ENCODE assay signal across 28 cellular contexts in the genomic region with DNA sequence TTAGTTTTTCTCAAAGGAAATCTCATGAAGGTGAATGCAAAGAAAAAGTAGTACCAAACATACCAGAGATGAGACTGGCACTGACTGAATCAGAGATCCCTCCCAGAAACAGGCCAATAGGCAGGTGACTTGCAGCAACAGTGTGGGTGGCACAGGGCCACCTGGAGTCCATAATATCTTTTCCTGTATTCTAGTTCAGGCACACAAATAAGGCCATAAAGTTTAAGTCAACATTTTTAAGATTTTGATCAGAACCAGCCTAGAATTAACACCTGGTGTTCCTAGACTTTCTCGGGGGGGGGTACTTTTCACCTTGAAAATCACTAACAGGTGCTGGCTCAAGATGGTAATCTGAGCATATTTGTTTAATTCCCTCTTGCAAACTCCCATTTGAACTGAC. TPM values are rescaled to one million over a fixed set of nuclear protein-coding genes. Genes with fewer than 3 reads are reported as not detected.
DNase-seq lines count a peak whose midpoint lies in the region; TF ChIP-seq lines count a peak whose summit lies in the region.
"Had no signal": no experiment of that assay in that cellular context is flagged by ENCODE, and none has a peak within 500 bp of the region (broad histone marks: within the 10 kb centered on the region; RNA-seq: fewer than 3 reads in every experiment).

No MANE protein-coding gene starts in this region.

- H3K4me1 Mint-ChIP-seq in activated CD4-positive, alpha-beta memory T cell treated with anti-CD3 and anti-CD28 coated beads for 36 hours (ENCODE audit: low read depth) = peaks cover 7% of the 10 kb centered on the region

- CTCF ChIA-PET in activated CD4-positive, alpha-beta memory T cell treated with anti-CD3 and anti-CD28 coated beads for 36 hours (lab: Charles Lee) = interaction anchor here (1.1 to 2.3 kb wide), 3 partner anchors 8 to 18 kb away, joined by 4 to 12 read pairs (median 7); no protein-coding TSS in a partner anchor

- H3K27ac ChIP-seq in prostate gland (peak overlapping the region in 1 of 2 donors; percentile 36), uterus (no peak overlapping the region)
- H3K27ac ChIP-seq: ascending aorta, ovary, testis had no signal

- H3K27ac Mint-ChIP-seq in activated CD4-positive, alpha-beta memory T cell treated with anti-CD3 and anti-CD28 coated beads for 36 hours = no peak overlapping the region
- H3K27ac Mint-ChIP-seq: activated naive CD4-positive, alpha-beta T cell treated with anti-CD3 and anti-CD28 coated beads, Interleukin-2, amount 50 U/mL, for 72 hours; activated T-helper 1 cell treated with anti-CD3 and anti-CD28 coated beads, Interleukin-12 subunit alpha, Interleukin-12 subunit beta, Interleukin-2, Interleukin-4 antibody, amounts not matched to agents 30 ng/mL and 10 ng/mL and 1 ng/mL, durations not matched to agents 14 hours and 24 hours and 36 hours; dendritic cell treated with granulocyte-macrophage colony-stimulating factor and Interleukin-4, amounts not matched to agents 40 ng/mL and 50 ng/mL, for 4 days had no signal

- H3K36me3 Mint-ChIP-seq in activated CD4-positive, alpha-beta memory T cell treated with anti-CD3 and anti-CD28 coated beads for 36 hours = peaks cover 37% of the 10 kb centered on the region

- TF ChIP-seq CTCF in LNCaP clone FGC (IDR thresholded peaks at IDR 0.05; ENCODE audit: control insufficient read depth, extremely low read depth, insufficient read depth) = no peak
- TF ChIP-seq CTCF in prostate gland (IDR thresholded peaks at IDR 0.05) = no peak
- TF ChIP-seq CTCF in uterus (IDR thresholded peaks at IDR 0.05) = no peak

- no peak overlapping the region for H3K4me3 Mint-ChIP-seq in activated CD4-positive, alpha-beta memory T cell treated with anti-CD3 and anti-CD28 coated beads for 36 hours
- H3K4me3 Mint-ChIP-seq: activated T-helper 1 cell treated with anti-CD3 and anti-CD28 coated beads, Interleukin-12 subunit alpha, Interleukin-12 subunit beta, Interleukin-2, Interleukin-4 antibody, amounts not matched to agents 30 ng/mL and 10 ng/mL and 1 ng/mL, durations not matched to agents 14 hours and 24 hours and 36 hours; CD14-positive monocyte; dendritic cell treated with granulocyte-macrophage colony-stimulating factor and Interleukin-4, amounts not matched to agents 40 ng/mL and 50 ng/mL, for 4 days; natural killer cell treated with Interleukin-12 subunit alpha and Interleukin-12 subunit beta and Interleukin-15 and Interleukin-18, amount 100 ng/mL, for 72 hours had no signal

- TF ChIP-seq POLR2A in prostate gland (IDR thresholded peaks at IDR 0.05) (no peak), uterus (IDR thresholded peaks at IDR 0.05) (no peak)

- peaks cover 3% of the 10 kb centered on the region for H3K9me3 Mint-ChIP-seq in activated CD4-positive, alpha-beta memory T cell treated with anti-CD3 and anti-CD28 coated beads for 36 hours
- H3K9me3 Mint-ChIP-seq: natural killer cell treated with Interleukin-12 subunit alpha and Interleukin-12 subunit beta and Interleukin-15 and Interleukin-18, amount 100 ng/mL, for 72 hours had no signal

- H3K27me3 ChIP-seq in prostate gland (replicated peaks; ENCODE audit: insufficient read depth) = no peaks in the 10 kb centered on the region
- no peaks in the 10 kb centered on the region for H3K27me3 ChIP-seq in uterus
- H3K27me3 ChIP-seq: ascending aorta, ovary, testis had no signal

- H3K4me1 ChIP-seq in prostate gland (replicated peaks) = peaks cover 6% of the 10 kb centered on the region
- H3K4me1 ChIP-seq in uterus = no peaks in the 10 kb centered on the region
- H3K4me1 ChIP-seq: ascending aorta, testis had no signal

- H3K9me3 ChIP-seq in prostate gland (no peaks in the 10 kb centered on the region), uterus (no peaks in the 10 kb centered on the region)
- H3K9me3 ChIP-seq: ascending aorta, ovary, testis had no signal

- intact Hi-C loops in prostate gland (cut with DNase I) (no loop called here), uterus (cut with DNase I; ENCODE audit: low total_unique reads) (no loop called here)
- intact Hi-C loops in activated CD4-positive, alpha-beta memory T cell treated with anti-CD3 and anti-CD28 coated beads for 36 hours (cut with micrococcal nuclease) = no loop called here

- POLR2A ChIA-PET in activated CD4-positive, alpha-beta memory T cell treated with anti-CD3 and anti-CD28 coated beads for 36 hours (lab: Charles Lee) = no interaction called here

- DNase-seq in COR-L47 (lab: John Stamatoyannopoulos, UW) (peak; percentile 31), LNCaP clone FGC (ENCODE audit: low read depth) (peak; percentile 87), NCI-H69 (lab: John Stamatoyannopoulos, UW) (peak; percentile 89), prostate gland (ENCODE audit: low spot score) (peak; percentile 78), DMS53 (lab: John Stamatoyannopoulos, UW) (no peak), uterus (no peak)
- no peak for DNase-seq in activated CD4-positive, alpha-beta memory T cell treated with anti-CD3 and anti-CD28 coated beads for 36 hours
- DNase-seq: caudate nucleus; KG1; midbrain; NCI-H187; NCI-H524 treated with DMSO at 0.1 percent for 48 hours; ovary; right cardiac atrium; stimulated activated CD4-positive, alpha-beta T cell treated with anti-CD3 and anti-CD28 coated beads, Interleukin-12 subunit alpha, Interleukin-12 subunit beta, amount 100 ng/mL, for 4 hours; stimulated activated CD4-positive, alpha-beta T cell treated with anti-CD3 and anti-CD28 coated beads, Interleukin-4, amount 100 ng/mL, for 24 hours; stimulated activated naive CD4-positive, alpha-beta T cell; testis had no signal

- H3K4me3 ChIP-seq in LNCaP clone FGC (ENCODE audit: low read depth, low read length) (no peak overlapping the region), prostate gland (no peak overlapping the region), uterus (no peak overlapping the region)
- H3K4me3 ChIP-seq: ascending aorta, ovary, testis had no signal

- WGBS in prostate gland = 38% methylated on average over 1 of the region's 1 CpG

- H3K27me3 Mint-ChIP-seq in activated CD4-positive, alpha-beta memory T cell treated with anti-CD3 and anti-CD28 coated beads for 36 hours = no peaks in the 10 kb centered on the region
- H3K27me3 Mint-ChIP-seq: dendritic cell treated with granulocyte-macrophage colony-stimulating factor and Interleukin-4, amounts not matched to agents 40 ng/mL and 50 ng/mL, for 4 days; natural killer cell treated with Interleukin-12 subunit alpha and Interleukin-12 subunit beta and Interleukin-15 and Interleukin-18, amount 100 ng/mL, for 72 hours had no signal

- H3K36me3 ChIP-seq in prostate gland = no peaks in the 10 kb centered on the region
- no peaks in the 10 kb centered on the region for H3K36me3 ChIP-seq in uterus
- H3K36me3 ChIP-seq: ovary had no signal

RNA-seq across cellular contexts. Expression of a gene that starts 19.1 kb away (rescaled TPM):
- total RNA-seq in prostate gland (10 to 100 TPM; 19.9 to 24.8 TPM), uterus (10 to 100 TPM; 12.3 to 41.7 (median 17.2) TPM)
- 10 to 100 TPM; 18.0 to 18.2 TPM for total RNA-seq in activated CD4-positive, alpha-beta memory T cell treated with anti-CD3 and anti-CD28 coated beads for 36 hours

RNA-seq across cellular contexts. Expression of a gene that starts 39.0 kb away (rescaled TPM):
- 1 to 10 TPM in 1 of 2 donors, not detected in 1; 7.9 TPM for total RNA-seq in prostate gland
- not detected for total RNA-seq in activated CD4-positive, alpha-beta memory T cell treated with anti-CD3 and anti-CD28 coated beads for 36 hours
- 10 to 100 TPM in 3 of 4 donors, 1 to 10 TPM in 1; 6.1 to 41.6 (median 29.5) TPM for total RNA-seq in uterus
- total RNA-seq: activated naive CD4-positive, alpha-beta T cell treated with anti-CD3 and anti-CD28 coated beads, Interleukin-2, amount 50 U/mL, for 72 hours; activated T-helper 1 cell treated with anti-CD3 and anti-CD28 coated beads, Interleukin-12 subunit alpha, Interleukin-12 subunit beta, Interleukin-2, Interleukin-4 antibody, amounts not matched to agents 30 ng/mL and 10 ng/mL and 1 ng/mL, durations not matched to agents 14 hours and 24 hours and 36 hours; fibroblast of lung; natural killer cell treated with Interleukin-12 subunit alpha and Interleukin-12 subunit beta and Interleukin-15 and Interleukin-18, amount 100 ng/mL, for 72 hours; RPMI7951; SK-MEL-5; T-helper 1 cell treated with Interleukin-12 subunit alpha and Interleukin-12 subunit beta and Interleukin-4 antibody, amounts not matched to agents 30 ng/mL and 1 ng/mL, for 36 hours had no signal

RNA-seq across cellular contexts. Expression of a gene that starts 56.0 kb away (rescaled TPM):
- 10 to 100 TPM; 70.8 to 80.2 TPM for total RNA-seq in prostate gland
- 100 to 1,000 TPM; 127 TPM for total RNA-seq in activated CD4-positive, alpha-beta memory T cell treated with anti-CD3 and anti-CD28 coated beads for 36 hours
- total RNA-seq in uterus = 10 to 100 TPM; 19.5 to 66.4 (median 38.8) TPM

Comparison
In these comparisons a context has a peak if more than half of its experiments do, and no peak if none do; other contexts are left out.
1. DNase-seq: peak in COR-L47 (single experiment), LNCaP clone FGC (single experiment), NCI-H69 (single experiment) and prostate gland (single experiment); none in DMS53 (single experiment), activated CD4-positive, alpha-beta memory T cell treated with anti-CD3 and anti-CD28 coated beads for 36 hours (single experiment) and uterus (0 of 2).